ENCODE assay signal across 8 cellular contexts in genomic region chr7:33061282-33061928, GRCh38. TPM values are rescaled to one million over a fixed set of nuclear protein-coding genes. Genes with fewer than 3 reads are reported as not detected.
DNase-seq lines count a peak whose midpoint lies in the region; ATAC-seq, FAIRE-seq and TF ChIP-seq lines count a peak whose summit lies in the region.

No MANE protein-coding gene starts in this region.

- peaks cover 15% of the 10 kb centered on the region for H3K36me3 Mint-ChIP-seq in effector memory CD8-positive, alpha-beta T cell (ENCODE audit: insufficient read depth)

- peaks cover 3 to 6% of the 10 kb centered on the region in 2 donors for H3K9me3 Mint-ChIP-seq in effector memory CD8-positive, alpha-beta T cell

- H3K9me3 ChIP-seq in pancreas: no peaks in the 10 kb centered on the region

- H3K4me1 Mint-ChIP-seq in effector memory CD8-positive, alpha-beta T cell (ENCODE audit: low read depth in 2 of 2): peaks cover 20 to 45% of the 10 kb centered on the region in 2 donors

- WGBS in pancreas, 2 donors: 10 to 14% methylated on average over 7 of the region's 7 CpGs

- no peak for FAIRE-seq in pancreas (lab: Jason Lieb, UNC)
- no peak for FAIRE-seq in H54 (lab: Jason Lieb, UNC)

- no peak for TF ChIP-seq CTCF in pancreas (IDR thresholded peaks at IDR 0.05)
- no peak for TF ChIP-seq CTCF in omental fat pad (IDR thresholded peaks at IDR 0.05)

- DNase-seq in GF-D8 (lab: John Stamatoyannopoulos, UW) (peak; percentile 45), NCI-H526 treated with DMSO at 0.1 percent for 48 hours (lab: John Stamatoyannopoulos, UW) (peak; percentile 69), pancreas (no peak), EL (no peak), omental fat pad (ENCODE audit: low spot score) (no peak), H54 (ENCODE audit: insufficient read length, low spot score) (no peak)
- DNase-seq in effector memory CD8-positive, alpha-beta T cell: no peak

- H3K27me3 Mint-ChIP-seq in effector memory CD8-positive, alpha-beta T cell: peaks cover 0 to 4% of the 10 kb centered on the region in 2 donors

- no peak for TF ChIP-seq POLR2A in H54 (IDR thresholded peaks at IDR 0.05; ENCODE audit: low read depth, low read length)

- H3K4me1 ChIP-seq in pancreas: peaks cover 4 to 16% (median 11%) of the 10 kb centered on the region in 3 donors

- H3K27me3 ChIP-seq in pancreas: no peaks in the 10 kb centered on the region

- no peak for ATAC-seq in effector memory CD8-positive, alpha-beta T cell (replicated peaks)
- ATAC-seq in pancreas (no peak), omental fat pad (ENCODE audit: low FRiP score) (no peak), GM21786 (IDR thresholded peaks at IDR 0.05; ENCODE audit: unreplicated experiment) (no peak)

- H3K27ac ChIP-seq in pancreas: peak overlapping the region in 1 of 4 donors; percentile 88

- peak overlapping the region; percentile 96 to 97 for H3K4me3 Mint-ChIP-seq in effector memory CD8-positive, alpha-beta T cell

- peak overlapping the region; percentile 93 for H3K27ac Mint-ChIP-seq in effector memory CD8-positive, alpha-beta T cell

- H3K36me3 ChIP-seq in pancreas: no peaks in the 10 kb centered on the region

- peak overlapping the region; percentile 77 to 98 (median 94) for H3K4me3 ChIP-seq in pancreas

- intact Hi-C loops in pancreas (cut with DNase I): loop anchor here in 1 of 3 donors (10.0 kb wide), 1 partner anchor 107 kb away; the partner anchor contains the start of gene FKBP9

RNA-seq across cellular contexts. Expression of gene NT5C3A, which starts 1.2 kb away (rescaled TPM):
- 10 to 100 TPM; 15.6 to 30.3 (median 24.6) TPM for total RNA-seq in pancreas
- 10 to 100 TPM; 13.8 to 25.1 TPM for polyA plus RNA-seq in pancreas
- total RNA-seq in omental fat pad: 10 to 100 TPM; 18.8 to 32.9 (median 24.6) TPM

RNA-seq across cellular contexts. Expression of gene RP9, which starts 47.8 kb away (rescaled TPM):
- 10 to 100 TPM in 1 of 6 donors, 1 to 10 TPM in 5; 5.5 to 10.3 (median 7.1) TPM for total RNA-seq in pancreas
- 10 to 100 TPM in 1 of 2 donors, 1 to 10 TPM in 1; 8.1 to 20.1 TPM for polyA plus RNA-seq in pancreas
- 10 to 100 TPM in 2 of 4 donors, 1 to 10 TPM in 2; 6.8 to 17.7 (median 9.9) TPM for total RNA-seq in omental fat pad

Comparison
In these comparisons a context has a peak if more than half of its experiments do, and no peak if none do; other contexts are left out.
1. DNase-seq: peak in GF-D8 (single experiment) and NCI-H526 treated with DMSO at 0.1 percent for 48 hours (single experiment); none in effector memory CD8-positive, alpha-beta T cell (0 of 3), pancreas (0 of 6), EL (single experiment), omental fat pad (single experiment) and H54 (single experiment).